In genomic region chrX:135325036-135325818, GRCh38 we compare ENCODE assay signal across 2 cellular contexts. TPM values are rescaled to one million over a fixed set of nuclear protein-coding genes. Genes with fewer than 3 reads are reported as not detected.
"Had no signal": no experiment of that assay in that cellular context is flagged by ENCODE, and none has a peak within 500 bp of the region (broad histone marks: within the 10 kb centered on the region; RNA-seq: fewer than 3 reads in every experiment).

No MANE protein-coding gene starts in this region.

RNA-seq across cellular contexts. Expression of gene ETDC, which starts 15.9 kb away (rescaled TPM):
- total RNA-seq: G401, GM12878 had no signal
- polyA plus RNA-seq: GM12878 had no signal
